Comparison of ENCODE assay signal across 23 cellular contexts in genomic region chr4:147801820-147802219, GRCh38.
"Had no signal": no experiment of that assay in that cellular context is flagged by ENCODE, and none has a peak within 500 bp of the region (broad histone marks: within the 10 kb centered on the region; RNA-seq: fewer than 3 reads in every experiment).

No MANE protein-coding gene starts in this region.

- H3K36me3 ChIP-seq: heart left ventricle, ovary, thyroid gland, uterus had no signal

- DNase-seq: activated CD4-positive, alpha-beta T cell treated with anti-CD3 and anti-CD28 coated beads for 36 hours; activated CD8-positive, alpha-beta T cell treated with anti-CD3 and anti-CD28 coated beads for 36 hours; activated naive CD8-positive, alpha-beta T cell treated with anti-CD3 and anti-CD28 coated beads for 36 hours; activated T-cell treated with anti-CD3 and anti-CD28 coated beads, Interleukin-2, amount 50 U/mL, for 72 hours; amygdala; body of pancreas; central memory CD4-positive, alpha-beta T cell; cortex of kidney; effector memory CD4-positive, alpha-beta T cell; heart left ventricle; immature natural killer cell; ovary; stimulated activated CD4-positive, alpha-beta T cell treated with anti-CD3 and anti-CD28 coated beads, Interleukin-15, amount 100 ng/mL, for 24 hours; stimulated activated CD4-positive, alpha-beta T cell treated with anti-CD3 and anti-CD28 coated beads, Interleukin-4, amount 100 ng/mL, for 1 hour; stimulated activated naive B cell treated with anti-CD40 and anti-IgM and Interleukin-4, amounts not matched to agents 10 μg/mL and 1 μg/mL and 100 μg/mL, for 72 hours; T-helper 1 cell; thyroid gland; uterus had no signal

- H3K9me3 ChIP-seq: body of pancreas, heart left ventricle, ovary, thyroid gland, uterus had no signal

- ATAC-seq: activated CD4-positive, alpha-beta T cell treated with anti-CD3 and anti-CD28 coated beads for 36 hours; activated CD8-positive, alpha-beta T cell treated with anti-CD3 and anti-CD28 coated beads for 36 hours; activated T-cell treated with anti-CD3 and anti-CD28 coated beads, Interleukin-2, amount 50 U/mL, for 72 hours; body of pancreas; stimulated activated naive B cell treated with anti-CD40 and anti-IgM and Interleukin-4, amounts not matched to agents 10 μg/mL and 1 μg/mL and 100 μg/mL, for 72 hours had no signal

- H3K4me1 ChIP-seq: body of pancreas, uterus had no signal

- H3K9me3 Mint-ChIP-seq: activated CD8-positive, alpha-beta T cell treated with anti-CD3 and anti-CD28 coated beads for 36 hours; activated naive CD8-positive, alpha-beta T cell treated with anti-CD3 and anti-CD28 coated beads for 36 hours; activated T-cell treated with anti-CD3 and anti-CD28 coated beads, Interleukin-2, amount 50 U/mL, for 72 hours; immature natural killer cell had no signal

- H3K27ac Mint-ChIP-seq: activated CD4-positive, alpha-beta T cell treated with anti-CD3 and anti-CD28 coated beads for 36 hours; activated CD8-positive, alpha-beta T cell treated with anti-CD3 and anti-CD28 coated beads for 36 hours; activated naive CD8-positive, alpha-beta T cell treated with anti-CD3 and anti-CD28 coated beads for 36 hours; activated T-cell treated with anti-CD3 and anti-CD28 coated beads, Interleukin-2, amount 50 U/mL, for 72 hours; mesothelial cell of epicardium; stimulated activated naive B cell treated with anti-CD40 and anti-IgM and Interleukin-4, amounts not matched to agents 10 μg/mL and 1 μg/mL and 100 μg/mL, for 72 hours had no signal

- H3K27me3 Mint-ChIP-seq: activated CD4-positive, alpha-beta T cell treated with anti-CD3 and anti-CD28 coated beads for 36 hours; activated naive CD8-positive, alpha-beta T cell treated with anti-CD3 and anti-CD28 coated beads for 36 hours had no signal

- H3K27me3 ChIP-seq: body of pancreas, heart left ventricle, ovary, thyroid gland, uterus had no signal

- FAIRE-seq: frontal cortex had no signal

- H3K27ac ChIP-seq: body of pancreas, ovary, skin epidermis, thyroid gland, uterus had no signal

- H3K36me3 Mint-ChIP-seq: mesothelial cell of epicardium; stimulated activated naive B cell treated with anti-CD40 and anti-IgM and Interleukin-4, amounts not matched to agents 10 μg/mL and 1 μg/mL and 100 μg/mL, for 72 hours had no signal

- H3K4me3 Mint-ChIP-seq: activated CD4-positive, alpha-beta T cell treated with anti-CD3 and anti-CD28 coated beads for 36 hours; activated CD8-positive, alpha-beta T cell treated with anti-CD3 and anti-CD28 coated beads for 36 hours; activated naive CD8-positive, alpha-beta T cell treated with anti-CD3 and anti-CD28 coated beads for 36 hours; activated T-cell treated with anti-CD3 and anti-CD28 coated beads, Interleukin-2, amount 50 U/mL, for 72 hours; mesothelial cell of epicardium; neural crest cell; stimulated activated naive B cell treated with anti-CD40 and anti-IgM and Interleukin-4, amounts not matched to agents 10 μg/mL and 1 μg/mL and 100 μg/mL, for 72 hours had no signal

- H3K4me3 ChIP-seq: body of pancreas, heart left ventricle, lung, ovary, skin epidermis, thyroid gland, uterus had no signal
